Comparison of ENCODE assay signal across 14 cellular contexts in genomic region chr17:35732806-35733136, GRCh38. TPM values are rescaled to one million over a fixed set of nuclear protein-coding genes. Genes with fewer than 3 reads are reported as not detected.
DNase-seq lines count a peak whose midpoint lies in the region; ATAC-seq and TF ChIP-seq lines count a peak whose summit lies in the region.
"Had no signal": no experiment of that assay in that cellular context is flagged by ENCODE, and none has a peak within 500 bp of the region (broad histone marks: within the 10 kb centered on the region; RNA-seq: fewer than 3 reads in every experiment).

No MANE protein-coding gene starts in this region.

- TF ChIP-seq CTCF in OCI-LY3 (IDR thresholded peaks at IDR 0.05; ENCODE audit: low read depth, low read length), result no peak
- TF ChIP-seq CTCF in fibroblast of villous mesenchyme (IDR thresholded peaks at IDR 0.05; ENCODE audit: insufficient read depth, low read depth, low read length), result no peak
- TF ChIP-seq CTCF in PC-9 (conservative IDR thresholded peaks at IDR 0.05), result no peak

- no peak overlapping the region for H2BK12ac ChIP-seq in trophoblast cell (ENCODE audit: low read length)

- H3K36me3 Mint-ChIP-seq in activated T-cell treated with anti-CD3 and anti-CD28 coated beads, Interleukin-2, amount 50 U/mL, for 24 hours (ENCODE audit: low read depth), result peaks cover 11% of the 10 kb centered on the region

- BruUV-seq in PC-9 (replicated peaks; lab: Mats Ljungman, UMichigan), result no TSS peak

- intact Hi-C loops in PC-9 (cut with micrococcal nuclease; ENCODE audit: unreplicated experiment) (no loop called here), posterior vena cava (cut with DNase I) (no loop called here)

- no peak overlapping the region for H2AK5ac ChIP-seq in trophoblast cell (ENCODE audit: low read length)

- H3K4me3 Mint-ChIP-seq in activated T-cell treated with anti-CD3 and anti-CD28 coated beads, Interleukin-2, amount 50 U/mL, for 24 hours, result peak overlapping the region; percentile 74

- no peaks in the 10 kb centered on the region for H3K27me3 Mint-ChIP-seq in activated T-cell treated with anti-CD3 and anti-CD28 coated beads, Interleukin-2, amount 50 U/mL, for 24 hours

- no peak overlapping the region for H4K8ac ChIP-seq in trophoblast cell (ENCODE audit: low read depth, low read length)

- H3K27ac ChIP-seq in OCI-LY3 (ENCODE audit: low read length) (no peak overlapping the region), trophoblast cell (ENCODE audit: low read depth, low read length) (no peak overlapping the region), PC-9 (no peak overlapping the region)

- CTCF ChIA-PET in PC-9 (lab: Charles Lee), result no interaction called here

- H4K12ac ChIP-seq in trophoblast cell (ENCODE audit: low read depth, low read length), result no peak overlapping the region

- H4K20me1 ChIP-seq in OCI-LY3 (ENCODE audit: insufficient read depth, low read length) (no peaks in the 10 kb centered on the region), PC-9 (ENCODE audit: insufficient read depth) (no peaks in the 10 kb centered on the region; the same call in 1 of the 2 replicates)

- H3K9me3 Mint-ChIP-seq in activated T-cell treated with anti-CD3 and anti-CD28 coated beads, Interleukin-2, amount 50 U/mL, for 24 hours, result no peaks in the 10 kb centered on the region

- no peak overlapping the region for H3K23ac ChIP-seq in trophoblast cell (ENCODE audit: low read length)

- H2BK5ac ChIP-seq in trophoblast cell (ENCODE audit: low read depth, low read length, poor library complexity), result no peak overlapping the region

- H3K4me1 Mint-ChIP-seq in activated T-cell treated with anti-CD3 and anti-CD28 coated beads, Interleukin-2, amount 50 U/mL, for 24 hours (ENCODE audit: low read depth), result peaks cover 21% of the 10 kb centered on the region

- no peak overlapping the region for H4K91ac ChIP-seq in trophoblast cell (ENCODE audit: low read depth, low read length)

- no peak for DNase-seq in activated T-cell treated with anti-CD3 and anti-CD28 coated beads, Interleukin-2, amount 50 U/mL, for 24 hours
- DNase-seq in activated T-cell treated with anti-CD3 and anti-CD28 coated beads, Interleukin-2, amount 50 U/mL, for 1 hour, result no peak
- DNase-seq in fibroblast of villous mesenchyme (ENCODE audit: low read depth) (no peak), trophoblast cell (no peak), PC-9 (no peak), posterior vena cava (ENCODE audit: low spot score) (no peak)
- DNase-seq: ACHN, kidney, NCI-H1105 had no signal

- WGBS in trophoblast cell (ENCODE audit: extremely low coverage, insufficient coverage, insufficient read length), result no CpG with 5 or more reads among the region's 1 CpG

- H3K4me3 ChIP-seq in OCI-LY3 (ENCODE audit: low read length) (peak overlapping the region; percentile 93), fibroblast of villous mesenchyme (ENCODE audit: low read depth, low read length) (peak overlapping the region; percentile 74), trophoblast cell (ENCODE audit: low read depth, low read length) (no peak overlapping the region), PC-9 (no peak overlapping the region)

- H3K27ac Mint-ChIP-seq in activated T-cell treated with anti-CD3 and anti-CD28 coated beads, Interleukin-2, amount 50 U/mL, for 24 hours, result no peak overlapping the region

- H3F3A ChIP-seq in PC-9 (ENCODE audit: insufficient read depth, low read depth), result no peaks in the 10 kb centered on the region

- POLR2A ChIA-PET in PC-9 (lab: Charles Lee; ENCODE audit: unreplicated experiment), result no interaction called here

- H3K14ac ChIP-seq in trophoblast cell (ENCODE audit: low read length), result no peak overlapping the region

- H3K79me1 ChIP-seq in trophoblast cell (ENCODE audit: low read length), result no peaks in the 10 kb centered on the region

- peaks cover 9% of the 10 kb centered on the region for H3K79me2 ChIP-seq in OCI-LY3 (ENCODE audit: low read length)
- peaks cover 2% of the 10 kb centered on the region for H3K79me2 ChIP-seq in trophoblast cell (ENCODE audit: control insufficient read depth, insufficient read depth, low read length, poor library complexity)
- H3K79me2 ChIP-seq in PC-9 (ENCODE audit: low read depth), result no peaks in the 10 kb centered on the region

- H2AFZ ChIP-seq in OCI-LY3 (ENCODE audit: low read depth, low read length) (no peak overlapping the region), trophoblast cell (ENCODE audit: insufficient read depth, low read length, poor library complexity) (no peak overlapping the region), PC-9 (no peak overlapping the region)

- H3K9me3 ChIP-seq in OCI-LY3 (ENCODE audit: insufficient read depth, low read length), result no peaks in the 10 kb centered on the region
- H3K9me3 ChIP-seq in trophoblast cell (ENCODE audit: insufficient read depth, low read depth, low read length), result peaks cover 2% of the 10 kb centered on the region
- H3K9me3 ChIP-seq in PC-9 (ENCODE audit: insufficient read depth, low read depth), result no peaks in the 10 kb centered on the region

- H3K4me1 ChIP-seq in OCI-LY3 (ENCODE audit: low read length) (peaks cover 14% of the 10 kb centered on the region), trophoblast cell (ENCODE audit: control insufficient read depth in 1 of 2, insufficient read depth in 2 of 2, low read length in 2 of 2) (peaks cover 12 to 24% of the 10 kb centered on the region in 2 experiments), PC-9 (replicated peaks; ENCODE audit: insufficient read depth) (no peaks in the 10 kb centered on the region)

- H2BK120ac ChIP-seq in trophoblast cell (ENCODE audit: insufficient read depth, low read length, poor library complexity), result no peak overlapping the region

- H3K18ac ChIP-seq in trophoblast cell (ENCODE audit: low read length), result no peak overlapping the region

- H3K27me3 ChIP-seq in OCI-LY3 (ENCODE audit: low read depth, low read length), result no peaks in the 10 kb centered on the region
- no peaks in the 10 kb centered on the region for H3K27me3 ChIP-seq in trophoblast cell (ENCODE audit: insufficient read depth, low read length)
- H3K27me3 ChIP-seq in PC-9 (ENCODE audit: insufficient read depth, low read depth), result peaks cover 9% of the 10 kb centered on the region; the same call in 1 of the 2 replicates

- H3K4me2 ChIP-seq in OCI-LY3 (ENCODE audit: low read length) (peak overlapping the region; percentile 87), trophoblast cell (ENCODE audit: low read length) (peak overlapping the region; percentile 73), PC-9 (no peak overlapping the region)

- peak overlapping the region; percentile 65; the same call in 1 of the 2 replicates for H3K9ac ChIP-seq in OCI-LY3 (ENCODE audit: low read length)
- H3K9ac ChIP-seq in trophoblast cell (ENCODE audit: low read length), result no peak overlapping the region

- ATAC-seq in GM18909 (IDR thresholded peaks at IDR 0.05; ENCODE audit: poor library complexity, unreplicated experiment), result no peak
- ATAC-seq: HCT116 had no signal

- H3K9me2 ChIP-seq in PC-9 (ENCODE audit: insufficient read depth), result no peaks in the 10 kb centered on the region

- H3K36me3 ChIP-seq in OCI-LY3 (replicated peaks; ENCODE audit: low read depth, low read length) (no peaks in the 10 kb centered on the region), trophoblast cell (ENCODE audit: control insufficient read depth in 1 of 2, insufficient read depth in 2 of 2, low read length in 2 of 2) (no peaks in the 10 kb centered on the region), PC-9 (ENCODE audit: low read depth) (no peaks in the 10 kb centered on the region)

- no peak overlapping the region for H3K4ac ChIP-seq in trophoblast cell (ENCODE audit: low read depth, low read length)

RNA-seq across cellular contexts. Expression of gene RASL10B, which starts 1.3 kb away (rescaled TPM):
- total RNA-seq in fibroblast of villous mesenchyme (6.4 and 12.1 TPM in 2 replicates), PC-9 (2021) (0.11 and 0.20 TPM in 2 replicates), posterior vena cava (1 to 10 TPM; 1.1 to 2.3 TPM)
- polyA plus RNA-seq in trophoblast cell (2013), result 5.6 and 5.9 TPM in 2 replicates

RNA-seq across cellular contexts. Expression of gene GAS2L2, which starts 20.3 kb away (rescaled TPM):
- not detected in 2 replicates for total RNA-seq in fibroblast of villous mesenchyme
- 0.01 TPM in 1 of 2 replicates, not detected in the other for polyA plus RNA-seq in trophoblast cell (2013)
- not detected in 2 replicates for total RNA-seq in PC-9 (2021)
- total RNA-seq in posterior vena cava, result not detected
- total RNA-seq: Daoy, kidney had no signal

RNA-seq across cellular contexts. Expression of gene C17orf50, which starts 27.9 kb away (rescaled TPM):
- total RNA-seq in fibroblast of villous mesenchyme (not detected in 2 replicates), PC-9 (2021) (not detected in 2 replicates), posterior vena cava (not detected)
- polyA plus RNA-seq in trophoblast cell (2013), result 0.05 TPM in 1 of 2 replicates, not detected in the other
- total RNA-seq: Daoy, kidney, Right ventricle myocardium inferior had no signal

Comparison
In these comparisons a context has a peak if more than half of its experiments do, and no peak if none do; other contexts are left out.
1. H3K4me3 ChIP-seq: peak in OCI-LY3 (single experiment) and fibroblast of villous mesenchyme (single experiment); none in trophoblast cell (single experiment) and PC-9 (single experiment).